Comparison of ENCODE assay signal across 12 cellular contexts in genomic region chr11:69588270-69588669, GRCh38. TPM values are rescaled to one million over a fixed set of nuclear protein-coding genes. Genes with fewer than 3 reads are reported as not detected.
DNase-seq lines count a peak whose midpoint lies in the region; ATAC-seq and TF ChIP-seq lines count a peak whose summit lies in the region.
"Had no signal": no experiment of that assay in that cellular context is flagged by ENCODE, and none has a peak within 500 bp of the region (broad histone marks: within the 10 kb centered on the region; RNA-seq: fewer than 3 reads in every experiment).

No MANE protein-coding gene starts in this region.

- ATAC-seq in GM21367 (IDR thresholded peaks at IDR 0.05; ENCODE audit: unreplicated experiment) = no peak

- intact Hi-C loops in A673 (cut with micrococcal nuclease; ENCODE audit: unreplicated experiment) = no loop called here
- intact Hi-C loops in activated CD4-positive, alpha-beta memory T cell treated with anti-CD3 and anti-CD28 coated beads for 36 hours (cut with micrococcal nuclease) = no loop called here

- H3K27me3 ChIP-seq in A673 (replicated peaks; ENCODE audit: insufficient read depth, low read depth, low read length, poor library complexity) (no peaks in the 10 kb centered on the region), adipocyte (replicated peaks; ENCODE audit: control insufficient read depth, insufficient read depth, low read length) (no peaks in the 10 kb centered on the region)
- H3K27me3 ChIP-seq: uterus had no signal

- H3K36me3 ChIP-seq in A673 (ENCODE audit: insufficient read depth, low read length, poor library complexity, severe bottlenecking) (no peaks in the 10 kb centered on the region), adipocyte (ENCODE audit: control insufficient read depth, insufficient read depth, low read length, severe bottlenecking) (no peaks in the 10 kb centered on the region)
- H3K36me3 ChIP-seq: neutrophil, uterus had no signal

- H3K4me1 ChIP-seq in A673 (ENCODE audit: insufficient read depth, low read length, poor library complexity, severe bottlenecking) = peaks cover 13% of the 10 kb centered on the region
- peaks cover 3% of the 10 kb centered on the region for H3K4me1 ChIP-seq in adipocyte (ENCODE audit: control insufficient read depth, insufficient read depth, low read length)
- H3K4me1 ChIP-seq: uterus had no signal

- DNase-seq in A673 (ENCODE audit: low spot score) (no peak), HCEC 1CT (peak; percentile 93), adipocyte (ENCODE audit: low read depth) (peak; percentile 47), glomerular visceral epithelial cell (ENCODE audit: extremely low spot score) (peak; percentile 39), NCI-H82 treated with DMSO at 0.1 percent for 48 hours (lab: John Stamatoyannopoulos, UW; ENCODE audit: unreplicated experiment) (no peak), dedifferentiated amniotic fluid mesenchymal stem cell (ENCODE audit: extremely low spot score) (no peak)
- no peak for DNase-seq in activated CD4-positive, alpha-beta memory T cell treated with anti-CD3 and anti-CD28 coated beads for 36 hours
- DNase-seq: central memory CD4-positive, alpha-beta T cell; NCI-H526; uterus had no signal

- no TSS peak for BruUV-seq in A673 (replicated peaks; lab: Mats Ljungman, UMichigan)

- no peak overlapping the region for H3K9ac ChIP-seq in adipocyte (ENCODE audit: low read length)

- TF ChIP-seq CTCF in A673 (conservative IDR thresholded peaks at IDR 0.05; ENCODE audit: low read depth, low read length) = 0 out of 2 replicates have a peak, but pooled peaks have one; percentile 13

- no peaks in the 10 kb centered on the region for H3K9me3 Mint-ChIP-seq in activated CD4-positive, alpha-beta memory T cell treated with anti-CD3 and anti-CD28 coated beads for 36 hours

- H3K36me3 Mint-ChIP-seq in activated CD4-positive, alpha-beta memory T cell treated with anti-CD3 and anti-CD28 coated beads for 36 hours = no peaks in the 10 kb centered on the region

- no peak overlapping the region for H3K27ac ChIP-seq in A673 (ENCODE audit: low read depth, low read length, poor library complexity, severe bottlenecking)
- H3K27ac ChIP-seq: neutrophil, uterus had no signal

- CTCF ChIA-PET in A673 (lab: Charles Lee) = no interaction called here
- CTCF ChIA-PET in activated CD4-positive, alpha-beta memory T cell treated with anti-CD3 and anti-CD28 coated beads for 36 hours (lab: Charles Lee) = interaction anchor here (1.2 kb wide), 1 partner anchor 41 kb away, joined by 3 read pairs; no protein-coding TSS in a partner anchor

- peaks cover 6% of the 10 kb centered on the region for H3K9me3 ChIP-seq in A673 (ENCODE audit: low read depth, low read length, poor library complexity, severe bottlenecking)
- H3K9me3 ChIP-seq in adipocyte (ENCODE audit: control insufficient read depth, low read length) = peaks cover 7% of the 10 kb centered on the region
- H3K9me3 ChIP-seq: neutrophil, uterus had no signal

- H3K27me3 Mint-ChIP-seq in activated CD4-positive, alpha-beta memory T cell treated with anti-CD3 and anti-CD28 coated beads for 36 hours = peaks cover 14% of the 10 kb centered on the region

- H3K4me3 ChIP-seq in A673 (ENCODE audit: low read depth, low read length, poor library complexity, severe bottlenecking) (no peak overlapping the region), adipocyte (ENCODE audit: low read length) (no peak overlapping the region)
- H3K4me3 ChIP-seq: uterus had no signal

- POLR2A ChIA-PET in A673 (lab: Charles Lee; ENCODE audit: low non-redundant PET) = no interaction called here
- POLR2A ChIA-PET in activated CD4-positive, alpha-beta memory T cell treated with anti-CD3 and anti-CD28 coated beads for 36 hours (lab: Charles Lee) = no interaction called here

- H3K4me1 Mint-ChIP-seq in activated CD4-positive, alpha-beta memory T cell treated with anti-CD3 and anti-CD28 coated beads for 36 hours (ENCODE audit: low read depth) = no peaks in the 10 kb centered on the region

- no peak overlapping the region for H3K27ac Mint-ChIP-seq in activated CD4-positive, alpha-beta memory T cell treated with anti-CD3 and anti-CD28 coated beads for 36 hours

- H3K4me3 Mint-ChIP-seq in activated CD4-positive, alpha-beta memory T cell treated with anti-CD3 and anti-CD28 coated beads for 36 hours = no peak overlapping the region

RNA-seq across cellular contexts. Expression of gene CCND1, which starts 52.7 kb away (rescaled TPM):
- 2,517 and 2,519 TPM in 2 replicates for total RNA-seq in A673 (2021)
- 1 to 10 TPM in 1 of 2 experiments, under 1 TPM in 1; 0.19 to 1.3 TPM for total RNA-seq in activated CD4-positive, alpha-beta memory T cell treated with anti-CD3 and anti-CD28 coated beads for 36 hours

Comparison
In these comparisons a context has a peak if more than half of its experiments do, and no peak if none do; other contexts are left out.
1. DNase-seq: peak in HCEC 1CT (single experiment), adipocyte (single experiment) and glomerular visceral epithelial cell (single experiment); none in A673 (single experiment), NCI-H82 treated with DMSO at 0.1 percent for 48 hours (single experiment), activated CD4-positive, alpha-beta memory T cell treated with anti-CD3 and anti-CD28 coated beads for 36 hours (single experiment) and dedifferentiated amniotic fluid mesenchymal stem cell (single experiment).
2. RNA of gene CCND1, which starts 52.7 kb away (total RNA-seq): 2,517 to 2,519 TPM in A673; 0.19 to 1.3 TPM in activated CD4-positive, alpha-beta memory T cell treated with anti-CD3 and anti-CD28 coated beads for 36 hours; every median in the first group is over 1,000 times any median in the second.